Comparison of ENCODE assay signal across 18 cellular contexts in genomic region chr19:47549341-47549768, GRCh38. TPM values are rescaled to one million over a fixed set of nuclear protein-coding genes. Genes with fewer than 3 reads are reported as not detected.
"Had no signal": no experiment of that assay in that cellular context is flagged by ENCODE, and none has a peak within 500 bp of the region (broad histone marks: within the 10 kb centered on the region; RNA-seq: fewer than 3 reads in every experiment).

No MANE protein-coding gene starts in this region.

- DNase-seq: activated CD8-positive, alpha-beta memory T cell treated with anti-CD3 and anti-CD28 coated beads, Interleukin-2, amount 50 U/mL, for 48 hours; activated CD8-positive, alpha-beta T cell treated with anti-CD3 and anti-CD28 coated beads for 36 hours; activated naive CD4-positive, alpha-beta T cell; aorta; dorsolateral prefrontal cortex; hypothalamus; kidney glomerular epithelial cell; mammary epithelial cell; natural killer cell; occipital lobe; stimulated activated CD4-positive, alpha-beta T cell treated with anti-CD3 and anti-CD28 coated beads, Interleukin-2, amount 100 ng/mL, for 24 hours; stimulated activated naive B cell treated with anti-CD40 and anti-IgM and Interleukin-4, amounts not matched to agents 10 μg/mL and 1 μg/mL and 100 μg/mL, for 72 hours; substantia nigra; T1000 had no signal

- H3K4me3 Mint-ChIP-seq: activated CD8-positive, alpha-beta T cell treated with anti-CD3 and anti-CD28 coated beads for 36 hours; activated T-helper 1 cell treated with anti-CD3 and anti-CD28 coated beads, Interleukin-12 subunit alpha, Interleukin-12 subunit beta, Interleukin-2, Interleukin-4 antibody, amounts not matched to agents 30 ng/mL and 10 ng/mL and 1 ng/mL, durations not matched to agents 14 hours and 24 hours and 36 hours; natural killer cell; stimulated activated naive B cell treated with anti-CD40 and anti-IgM and Interleukin-4, amounts not matched to agents 10 μg/mL and 1 μg/mL and 100 μg/mL, for 72 hours had no signal

- H3K36me3 Mint-ChIP-seq: natural killer cell; stimulated activated naive B cell treated with anti-CD40 and anti-IgM and Interleukin-4, amounts not matched to agents 10 μg/mL and 1 μg/mL and 100 μg/mL, for 72 hours had no signal

- FAIRE-seq: bronchial epithelial cell had no signal

- H3K9me3 ChIP-seq: prostate gland had no signal

- H3K27ac ChIP-seq: dorsolateral prefrontal cortex, prostate gland had no signal

- H3K4me1 Mint-ChIP-seq: natural killer cell had no signal

- H3K36me3 ChIP-seq: prostate gland had no signal

- H3K27ac Mint-ChIP-seq: activated CD8-positive, alpha-beta T cell treated with anti-CD3 and anti-CD28 coated beads for 36 hours; activated T-helper 1 cell treated with anti-CD3 and anti-CD28 coated beads, Interleukin-12 subunit alpha, Interleukin-12 subunit beta, Interleukin-2, Interleukin-4 antibody, amounts not matched to agents 30 ng/mL and 10 ng/mL and 1 ng/mL, durations not matched to agents 14 hours and 24 hours and 36 hours; natural killer cell; stimulated activated naive B cell treated with anti-CD40 and anti-IgM and Interleukin-4, amounts not matched to agents 10 μg/mL and 1 μg/mL and 100 μg/mL, for 72 hours had no signal

- H3K4me3 ChIP-seq: dorsolateral prefrontal cortex, prostate gland had no signal

- H3K4me1 ChIP-seq: prostate gland had no signal

- H3K9me3 Mint-ChIP-seq: activated CD8-positive, alpha-beta T cell treated with anti-CD3 and anti-CD28 coated beads for 36 hours; activated T-helper 1 cell treated with anti-CD3 and anti-CD28 coated beads, Interleukin-12 subunit alpha, Interleukin-12 subunit beta, Interleukin-2, Interleukin-4 antibody, amounts not matched to agents 30 ng/mL and 10 ng/mL and 1 ng/mL, durations not matched to agents 14 hours and 24 hours and 36 hours; natural killer cell; stimulated activated naive B cell treated with anti-CD40 and anti-IgM and Interleukin-4, amounts not matched to agents 10 μg/mL and 1 μg/mL and 100 μg/mL, for 72 hours had no signal

RNA-seq across cellular contexts. Expression of gene ZNF541, which starts 23.6 kb away (rescaled TPM):
- total RNA-seq: bronchial epithelial cell, chondrocyte, mammary epithelial cell, occipital lobe had no signal
- polyA plus RNA-seq: mammary epithelial cell had no signal
